Comparison of ENCODE assay signal across 9 cellular contexts in genomic region chr10:6543431-6544005, GRCh38. TPM values are rescaled to one million over a fixed set of nuclear protein-coding genes. Genes with fewer than 3 reads are reported as not detected.
DNase-seq lines count a peak whose midpoint lies in the region; ATAC-seq and TF ChIP-seq lines count a peak whose summit lies in the region.
"Had no signal": no experiment of that assay in that cellular context is flagged by ENCODE, and none has a peak within 500 bp of the region (broad histone marks: within the 10 kb centered on the region; RNA-seq: fewer than 3 reads in every experiment).

No MANE protein-coding gene starts in this region.

- H3K23ac ChIP-seq in trophoblast cell (ENCODE audit: low read length): no peak overlapping the region

- peak; percentile 78 for ATAC-seq in CD4-positive, alpha-beta T cell (ENCODE audit: poor library complexity)
- peak; percentile 87 for ATAC-seq in naive thymus-derived CD4-positive, alpha-beta T cell
- ATAC-seq in GM19467 (IDR thresholded peaks at IDR 0.05; ENCODE audit: unreplicated experiment) (no peak), HG03025 (IDR thresholded peaks at IDR 0.05; ENCODE audit: low FRiP score, unreplicated experiment) (no peak)
- ATAC-seq: left lobe of liver had no signal

- no peak overlapping the region for H2BK12ac ChIP-seq in trophoblast cell (ENCODE audit: low read length)

- no peak overlapping the region for H3K14ac ChIP-seq in trophoblast cell (ENCODE audit: low read length)

- H2BK5ac ChIP-seq in trophoblast cell (ENCODE audit: low read depth, low read length, poor library complexity): no peak overlapping the region

- H2AFZ ChIP-seq in trophoblast cell (ENCODE audit: insufficient read depth, low read length, poor library complexity): no peak overlapping the region

- H3K27ac ChIP-seq in CD4-positive, alpha-beta T cell (ENCODE audit: low read depth, low read length): peak overlapping the region; percentile 86
- H3K27ac ChIP-seq in HUES6 (ENCODE audit: low read depth, low read length) (no peak overlapping the region), trophoblast cell (ENCODE audit: low read depth, low read length) (no peak overlapping the region)
- H3K27ac ChIP-seq in naive thymus-derived CD4-positive, alpha-beta T cell (ENCODE audit: low read depth, low read length): peak overlapping the region; percentile 73

- CTCF ChIA-PET in CD4-positive, alpha-beta T cell (lab: Charles Lee): interaction anchor here (1.0 to 3.0 kb wide), 13 partner anchors 10 to 132 kb away, joined by 3 to 17 read pairs (median 6); no protein-coding TSS in a partner anchor
- CTCF ChIA-PET in naive thymus-derived CD4-positive, alpha-beta T cell (lab: Charles Lee): interaction anchor here (0.6 to 2.5 kb wide), 15 partner anchors 9 to 1729 kb away, joined by 3 to 12 read pairs (median 4); partner anchors contain the start of gene PRKCQ

- no peak overlapping the region for H2AK5ac ChIP-seq in trophoblast cell (ENCODE audit: low read length)

- WGBS in trophoblast cell (ENCODE audit: extremely low coverage, insufficient coverage, insufficient read length): no CpG with 5 or more reads among the region's 9 CpGs

- no peaks in the 10 kb centered on the region for H3K9me3 ChIP-seq in CD4-positive, alpha-beta T cell (ENCODE audit: control insufficient read depth, low read length)
- no peaks in the 10 kb centered on the region for H3K9me3 ChIP-seq in HUES6 (ENCODE audit: control insufficient read depth, insufficient read depth, low read depth, low read length)
- no peaks in the 10 kb centered on the region for H3K9me3 ChIP-seq in naive thymus-derived CD4-positive, alpha-beta T cell (ENCODE audit: control insufficient read depth in 2 of 3, low read length in 3 of 3)
- H3K9me3 ChIP-seq in trophoblast cell (ENCODE audit: insufficient read depth, low read depth, low read length): no peaks in the 10 kb centered on the region

- no peak for TF ChIP-seq CTCF in CD4-positive, alpha-beta T cell (IDR thresholded peaks at IDR 0.05)

- peak; percentile 23 to 56 (median 44) for DNase-seq in CD4-positive, alpha-beta T cell
- peak; percentile 40 for DNase-seq in activated CD8-positive, alpha-beta memory T cell treated with anti-CD3 and anti-CD28 coated beads, Interleukin-2, amount 50 U/mL, for 4 hours
- DNase-seq in naive thymus-derived CD4-positive, alpha-beta T cell: peak in 4 of 9 donors; percentile 65 to 76 (median 71)
- DNase-seq in LoVo (ENCODE audit: low spot score): no peak
- DNase-seq in trophoblast cell: no peak

- no peaks in the 10 kb centered on the region for H3K9me3 Mint-ChIP-seq in CD4-positive, alpha-beta T cell
- H3K9me3 Mint-ChIP-seq in naive thymus-derived CD4-positive, alpha-beta T cell: peaks cover 0 to 4% (median 0%) of the 10 kb centered on the region in 11 donors

- H3K36me3 ChIP-seq in HUES6 (ENCODE audit: control insufficient read depth, insufficient read depth, low read length) (no peaks in the 10 kb centered on the region), trophoblast cell (ENCODE audit: control insufficient read depth in 1 of 2, insufficient read depth in 2 of 2, low read length in 2 of 2) (no peaks in the 10 kb centered on the region)
- H3K36me3 ChIP-seq in naive thymus-derived CD4-positive, alpha-beta T cell (ENCODE audit: control insufficient read depth in 2 of 3, insufficient read depth in 3 of 3, low read length in 3 of 3): no peaks in the 10 kb centered on the region

- H3K4me3 ChIP-seq in HUES6 (ENCODE audit: low read depth, low read length) (peak overlapping the region; percentile 1; the same call in 1 of the 2 replicates), trophoblast cell (ENCODE audit: low read depth, low read length) (no peak overlapping the region)
- peak overlapping the region; percentile 64 for H3K4me3 ChIP-seq in naive thymus-derived CD4-positive, alpha-beta T cell (ENCODE audit: low read length)

- H3K27ac Mint-ChIP-seq in CD4-positive, alpha-beta T cell: peak overlapping the region; percentile 97
- H3K27ac Mint-ChIP-seq in naive thymus-derived CD4-positive, alpha-beta T cell: peak overlapping the region; percentile 97 to 100 (median 99)

- H3K18ac ChIP-seq in trophoblast cell (ENCODE audit: low read length): no peak overlapping the region

- H3K4ac ChIP-seq in trophoblast cell (ENCODE audit: low read depth, low read length): no peak overlapping the region

- no peak overlapping the region for H4K91ac ChIP-seq in trophoblast cell (ENCODE audit: low read depth, low read length)

- peaks cover 23% of the 10 kb centered on the region for H3K36me3 Mint-ChIP-seq in CD4-positive, alpha-beta T cell (ENCODE audit: low read depth)
- peaks cover 7 to 32% (median 13%) of the 10 kb centered on the region in 5 donors for H3K36me3 Mint-ChIP-seq in naive thymus-derived CD4-positive, alpha-beta T cell

- POLR2A ChIA-PET in CD4-positive, alpha-beta T cell (lab: Charles Lee): interaction anchor here (0.7 to 4.3 kb wide), 26 partner anchors 10 to 195 kb away, joined by 3 to 124 read pairs (median 6); partner anchors contain the start of gene PRKCQ
- POLR2A ChIA-PET in naive thymus-derived CD4-positive, alpha-beta T cell (lab: Charles Lee): interaction anchor here (0.6 to 3.0 kb wide), 22 partner anchors 9 to 70 kb away, joined by 3 to 100 read pairs (median 6); partner anchors contain the start of gene PRKCQ

- H3K27me3 ChIP-seq in CD4-positive, alpha-beta T cell (ENCODE audit: control insufficient read depth, insufficient read depth, low read length): no peaks in the 10 kb centered on the region
- no peaks in the 10 kb centered on the region for H3K27me3 ChIP-seq in HUES6 (ENCODE audit: control insufficient read depth, insufficient read depth, low read length)
- no peaks in the 10 kb centered on the region for H3K27me3 ChIP-seq in naive thymus-derived CD4-positive, alpha-beta T cell (ENCODE audit: control insufficient read depth in 2 of 2, insufficient read depth in 2 of 2, low read length in 2 of 2)
- no peaks in the 10 kb centered on the region for H3K27me3 ChIP-seq in trophoblast cell (ENCODE audit: insufficient read depth, low read length)

- no peaks in the 10 kb centered on the region for H3K79me1 ChIP-seq in trophoblast cell (ENCODE audit: low read length)

- H4K8ac ChIP-seq in trophoblast cell (ENCODE audit: low read depth, low read length): no peak overlapping the region

- H3K4me2 ChIP-seq in trophoblast cell (ENCODE audit: low read length): no peak overlapping the region

- no peaks in the 10 kb centered on the region for H3K79me2 ChIP-seq in trophoblast cell (ENCODE audit: control insufficient read depth, insufficient read depth, low read length, poor library complexity)

- H3K4me1 ChIP-seq in HUES6 (ENCODE audit: control insufficient read depth, insufficient read depth, low read length) (peaks cover 23% of the 10 kb centered on the region), trophoblast cell (ENCODE audit: control insufficient read depth in 1 of 2, insufficient read depth in 2 of 2, low read length in 2 of 2) (no peaks in the 10 kb centered on the region)
- H3K4me1 ChIP-seq in naive thymus-derived CD4-positive, alpha-beta T cell (ENCODE audit: control insufficient read depth in 2 of 2, insufficient read depth in 2 of 2, low read length in 2 of 2): peaks cover 55 to 63% of the 10 kb centered on the region in 2 donors

- H4K12ac ChIP-seq in trophoblast cell (ENCODE audit: low read depth, low read length): no peak overlapping the region

- H3K4me3 Mint-ChIP-seq in CD4-positive, alpha-beta T cell: peak overlapping the region; percentile 89
- peak overlapping the region; percentile 79 to 95 (median 88) for H3K4me3 Mint-ChIP-seq in naive thymus-derived CD4-positive, alpha-beta T cell

- intact Hi-C loops in CD4-positive, alpha-beta T cell (cut with DNase I, micrococcal nuclease): loop anchor here (1.0 to 5.0 kb wide), 7 partner anchors 13 to 70 kb away; no protein-coding TSS in a partner anchor
- intact Hi-C loops in naive thymus-derived CD4-positive, alpha-beta T cell (cut with micrococcal nuclease): loop anchor here (1.0 to 2.0 kb wide), 11 partner anchors 13 to 341 kb away; partner anchors contain the start of gene PFKFB3 (in 1 of the 2)

- H3K4me1 Mint-ChIP-seq in CD4-positive, alpha-beta T cell (ENCODE audit: low read depth): peaks cover 81% of the 10 kb centered on the region
- H3K4me1 Mint-ChIP-seq in naive thymus-derived CD4-positive, alpha-beta T cell: peaks cover 41 to 85% (median 71%) of the 10 kb centered on the region in 7 donors

- H3K27me3 Mint-ChIP-seq in CD4-positive, alpha-beta T cell: no peaks in the 10 kb centered on the region
- H3K27me3 Mint-ChIP-seq in naive thymus-derived CD4-positive, alpha-beta T cell: no peaks in the 10 kb centered on the region

- H3K9ac ChIP-seq in HUES6 (ENCODE audit: low read length) (no peak overlapping the region), trophoblast cell (ENCODE audit: low read length) (no peak overlapping the region)

- no peak overlapping the region for H2BK120ac ChIP-seq in trophoblast cell (ENCODE audit: insufficient read depth, low read length, poor library complexity)

RNA-seq across cellular contexts. Expression of gene PRKCQ, which starts 36.6 kb away (rescaled TPM):
- total RNA-seq in CD4-positive, alpha-beta T cell: 10 to 100 TPM; 43.4 to 43.9 TPM
- 10 to 100 TPM; 45.9 to 68.3 (median 65.8) TPM for total RNA-seq in naive thymus-derived CD4-positive, alpha-beta T cell
- 10 to 100 TPM; 44.3 to 74.5 TPM for polyA plus RNA-seq in naive thymus-derived CD4-positive, alpha-beta T cell
- polyA plus RNA-seq in trophoblast cell (2013): 1.1 and 1.3 TPM in 2 replicates

Comparison
In these comparisons a context has a peak if more than half of its experiments do, and no peak if none do; other contexts are left out.
1. ATAC-seq: peak in CD4-positive, alpha-beta T cell (single experiment) and naive thymus-derived CD4-positive, alpha-beta T cell (single experiment); none in GM19467 (single experiment) and HG03025 (single experiment).
2. DNase-seq: peak in CD4-positive, alpha-beta T cell (10 of 10) and activated CD8-positive, alpha-beta memory T cell treated with anti-CD3 and anti-CD28 coated beads, Interleukin-2, amount 50 U/mL, for 4 hours (single experiment); none in LoVo (single experiment) and trophoblast cell (0 of 2).
3. H3K27ac ChIP-seq: peak in CD4-positive, alpha-beta T cell (single experiment) and naive thymus-derived CD4-positive, alpha-beta T cell (single experiment); none in HUES6 (single experiment) and trophoblast cell (single experiment).